In the genomic region with DNA sequence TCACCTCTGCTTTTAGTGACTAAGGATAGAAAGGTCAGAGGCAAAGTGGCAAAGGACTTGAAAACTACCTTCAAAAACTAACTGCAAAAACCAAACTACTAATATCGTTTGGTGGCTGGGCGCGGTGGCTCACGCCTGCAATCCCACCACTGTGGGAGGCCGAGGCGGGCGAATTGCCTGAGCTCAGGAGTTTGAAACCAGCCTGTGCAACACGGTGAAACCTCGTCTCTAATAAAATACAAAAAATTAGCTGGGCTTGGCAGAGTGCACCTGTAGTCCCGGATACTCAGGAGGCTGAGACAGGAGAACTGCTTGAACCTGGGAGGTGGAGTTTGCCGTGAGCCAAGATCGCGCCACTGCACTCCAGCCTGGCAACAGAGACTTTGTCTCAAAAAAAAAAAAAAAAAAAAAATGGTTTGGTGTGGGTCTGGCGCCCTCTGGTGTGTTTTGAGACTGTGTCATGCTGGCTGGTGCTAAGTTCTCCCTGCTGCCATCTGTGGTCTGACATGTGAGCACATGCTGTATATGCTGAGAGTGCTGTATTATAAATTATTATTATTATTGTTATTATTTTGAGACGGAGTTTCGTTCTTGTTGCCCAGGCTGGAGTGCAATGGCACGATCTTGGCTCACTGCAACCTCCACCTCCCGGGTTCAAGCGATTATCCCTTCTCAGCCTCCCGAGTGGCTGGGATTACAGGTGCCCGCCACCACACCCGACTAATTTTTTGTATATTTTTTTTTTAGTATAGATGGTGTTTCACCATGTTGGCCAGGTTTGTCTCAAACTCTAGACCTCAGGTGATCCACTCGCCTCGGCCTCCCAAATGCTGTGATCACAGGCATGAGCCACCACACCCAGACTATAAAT, we compare ENCODE assay signal across 10 cellular contexts. TPM values are rescaled to one million over a fixed set of nuclear protein-coding genes. Genes with fewer than 3 reads are reported as not detected.
DNase-seq lines count a peak whose midpoint lies in the region; ATAC-seq and TF ChIP-seq lines count a peak whose summit lies in the region.
"Had no signal": no experiment of that assay in that cellular context is flagged by ENCODE, and none has a peak within 500 bp of the region (broad histone marks: within the 10 kb centered on the region; RNA-seq: fewer than 3 reads in every experiment).

No MANE protein-coding gene starts in this region.

- no peak overlapping the region for H3K27ac ChIP-seq in ascending aorta
- H3K27ac ChIP-seq: BLaER1 had no signal

- TF ChIP-seq CTCF in ascending aorta (IDR thresholded peaks at IDR 0.05): peak; percentile 62 to 82 (median 63)

- H3K27me3 ChIP-seq in ascending aorta: no peaks in the 10 kb centered on the region

- no peak overlapping the region for H3K4me3 ChIP-seq in ascending aorta
- H3K4me3 ChIP-seq: BLaER1 had no signal

- H3K36me3 ChIP-seq in ascending aorta: no peaks in the 10 kb centered on the region
- H3K36me3 ChIP-seq: BLaER1 had no signal

- ATAC-seq in HG02678 (IDR thresholded peaks at IDR 0.05; ENCODE audit: unreplicated experiment): peak; percentile 77

- intact Hi-C loops in ascending aorta (cut with DNase I): loop anchor here (1.0 to 2.0 kb wide), 2 partner anchors 44 to 147 kb away; no protein-coding TSS in a partner anchor

- H3K4me1 ChIP-seq in ascending aorta: no peaks in the 10 kb centered on the region
- H3K4me1 ChIP-seq: BLaER1 had no signal

- DNase-seq in NCI-H1105 treated with DMSO at 0.1 percent for 48 hours (lab: John Stamatoyannopoulos, UW) (peak; percentile 0), NCI-H1105 (lab: John Stamatoyannopoulos, UW) (no peak), NCI-H1417 treated with DMSO at 0.1 percent for 48 hours (lab: John Stamatoyannopoulos, UW) (peak; percentile 10), T follicular helper cell (ENCODE audit: low read depth) (peak; percentile 64), ascending aorta (ENCODE audit: low spot score in 2 of 2) (peak in 1 of 2 donors; percentile 73), hepatic stellate cell (ENCODE audit: low spot score) (peak; percentile 90), smooth muscle cell of the brain vasculature (ENCODE audit: low read depth, low spot score) (peak; percentile 65)

- H3K9me3 ChIP-seq in ascending aorta: no peaks in the 10 kb centered on the region

RNA-seq across cellular contexts. Expression of gene RNF17, which starts 36.0 kb away (rescaled TPM):
- total RNA-seq in ascending aorta: not detected

RNA-seq across cellular contexts. Expression of gene ATP12A, which starts 47.8 kb away (rescaled TPM):
- total RNA-seq in ascending aorta: not detected
- total RNA-seq: subcutaneous adipose tissue had no signal
